ENCODE assay signal across 8 cellular contexts in the genomic region with DNA sequence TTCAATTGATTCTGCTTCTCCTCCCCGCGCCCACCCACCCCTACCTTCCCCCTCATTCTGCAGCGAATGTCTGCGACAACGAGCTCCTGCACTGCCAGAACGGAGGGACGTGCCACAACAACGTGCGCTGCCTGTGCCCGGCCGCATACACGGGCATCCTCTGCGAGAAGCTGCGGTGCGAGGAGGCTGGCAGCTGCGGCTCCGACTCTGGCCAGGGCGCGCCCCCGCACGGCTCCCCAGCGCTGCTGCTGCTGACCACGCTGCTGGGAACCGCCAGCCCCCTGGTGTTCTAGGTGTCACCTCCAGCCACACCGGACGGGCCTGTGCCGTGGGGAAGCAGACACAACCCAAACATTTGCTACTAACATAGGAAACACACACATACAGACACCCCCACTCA.
DNase-seq lines count a peak whose midpoint lies in the region; ATAC-seq lines count a peak whose summit lies in the region.

No MANE protein-coding gene starts in this region.

- no peaks in the 10 kb centered on the region for H3K9me3 Mint-ChIP-seq in stimulated activated effector memory CD8-positive, alpha-beta T cell treated with anti-CD3 and anti-CD28 coated beads, Interleukin-12 subunit alpha, Interleukin-12 subunit beta, amount 100 ng/mL, for 72 hours
- H3K9me3 Mint-ChIP-seq in activated CD8-positive, alpha-beta memory T cell treated with anti-CD3 and anti-CD28 coated beads, Interleukin-2, amount 10 ng/mL, durations not matched to agents 7 days and 5 days (ENCODE audit: low read depth), result no peaks in the 10 kb centered on the region

- no peak overlapping the region for H3K4me3 ChIP-seq in HAP-1

- H3K4me1 Mint-ChIP-seq in stimulated activated effector memory CD8-positive, alpha-beta T cell treated with anti-CD3 and anti-CD28 coated beads, Interleukin-12 subunit alpha, Interleukin-12 subunit beta, amount 100 ng/mL, for 72 hours, result peaks cover 7% of the 10 kb centered on the region
- H3K4me1 Mint-ChIP-seq in activated CD8-positive, alpha-beta memory T cell treated with anti-CD3 and anti-CD28 coated beads, Interleukin-2, amount 10 ng/mL, durations not matched to agents 7 days and 5 days, result peaks cover 5% of the 10 kb centered on the region

- peak overlapping the region; percentile 65 for H3K27ac ChIP-seq in caudate nucleus (ENCODE audit: low read depth, low read length)

- no peaks in the 10 kb centered on the region for H3K36me3 ChIP-seq in HAP-1 (replicated peaks)

- H3K27ac Mint-ChIP-seq in stimulated activated effector memory CD8-positive, alpha-beta T cell treated with anti-CD3 and anti-CD28 coated beads, Interleukin-12 subunit alpha, Interleukin-12 subunit beta, amount 100 ng/mL, for 72 hours, result no peak overlapping the region
- no peak overlapping the region for H3K27ac Mint-ChIP-seq in activated CD8-positive, alpha-beta memory T cell treated with anti-CD3 and anti-CD28 coated beads, Interleukin-2, amount 10 ng/mL, durations not matched to agents 7 days and 5 days

- peaks cover 44% of the 10 kb centered on the region for H3K27me3 Mint-ChIP-seq in activated CD8-positive, alpha-beta memory T cell treated with anti-CD3 and anti-CD28 coated beads, Interleukin-2, amount 10 ng/mL, durations not matched to agents 7 days and 5 days

- in situ Hi-C loops in HAP-1 (cut with MboI; ENCODE audit: low sequenced_read_pairs), result no loop called here

- no peaks in the 10 kb centered on the region for H3K9me3 ChIP-seq in HAP-1

- no peaks in the 10 kb centered on the region for H3K4me1 ChIP-seq in HAP-1

- peak in 41 of 61 donors; percentile 3 to 61 (median 21) for DNase-seq in caudate nucleus (lab: John Stamatoyannopoulos, UW)
- no peak for DNase-seq in stimulated activated effector memory CD8-positive, alpha-beta T cell treated with anti-CD3 and anti-CD28 coated beads, Interleukin-12 subunit alpha, Interleukin-12 subunit beta, amount 100 ng/mL, for 72 hours (ENCODE audit: low spot score in 2 of 2)
- no peak for DNase-seq in SW480 (ENCODE audit: low spot score)
- DNase-seq in HAP-1 (ENCODE audit: low spot score in 2 of 2), result no peak
- no peak for DNase-seq in activated CD8-positive, alpha-beta memory T cell treated with anti-CD3 and anti-CD28 coated beads, Interleukin-2, amount 10 ng/mL, durations not matched to agents 7 days and 5 days
- no peak for DNase-seq in COR-L47 (lab: John Stamatoyannopoulos, UW)

- no peaks in the 10 kb centered on the region for H3K36me3 Mint-ChIP-seq in stimulated activated effector memory CD8-positive, alpha-beta T cell treated with anti-CD3 and anti-CD28 coated beads, Interleukin-12 subunit alpha, Interleukin-12 subunit beta, amount 100 ng/mL, for 72 hours
- no peaks in the 10 kb centered on the region for H3K36me3 Mint-ChIP-seq in activated CD8-positive, alpha-beta memory T cell treated with anti-CD3 and anti-CD28 coated beads, Interleukin-2, amount 10 ng/mL, durations not matched to agents 7 days and 5 days

- ATAC-seq in GM18861 (IDR thresholded peaks at IDR 0.05; ENCODE audit: unreplicated experiment) (peak; percentile 64), HG02884 (IDR thresholded peaks at IDR 0.05; ENCODE audit: unreplicated experiment) (peak; percentile 65)
- peak; percentile 31 for ATAC-seq in stimulated activated effector memory CD8-positive, alpha-beta T cell treated with anti-CD3 and anti-CD28 coated beads, Interleukin-12 subunit alpha, Interleukin-12 subunit beta, amount 100 ng/mL, for 72 hours
- no peak for ATAC-seq in activated CD8-positive, alpha-beta memory T cell treated with anti-CD3 and anti-CD28 coated beads, Interleukin-2, amount 10 ng/mL, durations not matched to agents 7 days and 5 days

- CTCF ChIA-PET in activated CD8-positive, alpha-beta memory T cell treated with anti-CD3 and anti-CD28 coated beads, Interleukin-2, amount 10 ng/mL, durations not matched to agents 7 days and 5 days (lab: Charles Lee), result no interaction called here

- no peak overlapping the region for H3K4me3 Mint-ChIP-seq in stimulated activated effector memory CD8-positive, alpha-beta T cell treated with anti-CD3 and anti-CD28 coated beads, Interleukin-12 subunit alpha, Interleukin-12 subunit beta, amount 100 ng/mL, for 72 hours
- no peak overlapping the region for H3K4me3 Mint-ChIP-seq in activated CD8-positive, alpha-beta memory T cell treated with anti-CD3 and anti-CD28 coated beads, Interleukin-2, amount 10 ng/mL, durations not matched to agents 7 days and 5 days

- 0 out of 2 replicates have a peak, but pooled peaks cover 3% of the 10 kb centered on the region for H3K27me3 ChIP-seq in HAP-1 (ENCODE audit: low read depth)

Comparison
In these comparisons a context has a peak if more than half of its experiments do, and no peak if none do; other contexts are left out.
1. DNase-seq: peak in caudate nucleus (41 of 61); none in stimulated activated effector memory CD8-positive, alpha-beta T cell treated with anti-CD3 and anti-CD28 coated beads, Interleukin-12 subunit alpha, Interleukin-12 subunit beta, amount 100 ng/mL, for 72 hours (0 of 2), SW480 (single experiment), HAP-1 (0 of 2), activated CD8-positive, alpha-beta memory T cell treated with anti-CD3 and anti-CD28 coated beads, Interleukin-2, amount 10 ng/mL, durations not matched to agents 7 days and 5 days (single experiment) and COR-L47 (single experiment).